ENCODE assay signal across 1 cellular context in genomic region chr3:185631508-185632206, GRCh38.
TF ChIP-seq lines count a peak whose summit lies in the region.

No MANE protein-coding gene starts in this region.

TF ChIP-seq in K562, 482 proteins besides CTCF, POLR2A, EP300 and RAD21:
- no peak for TF ChIP-seq ZNF436 (CRISPR knock-in tag; IDR thresholded peaks at IDR 0.05)
- peak; percentile 87 for TF ChIP-seq NFIC (IDR thresholded peaks at IDR 0.05)
- TF ChIP-seq NFIX (CRISPR knock-in tag; IDR thresholded peaks at IDR 0.05; ENCODE audit: low read depth): peak; percentile 36; the same call in 1 of the 2 replicates
- no peak for TF ChIP-seq ZZZ3 (IDR thresholded peaks at IDR 0.05)
